ENCODE assay signal across 1 cellular context in the genomic region with DNA sequence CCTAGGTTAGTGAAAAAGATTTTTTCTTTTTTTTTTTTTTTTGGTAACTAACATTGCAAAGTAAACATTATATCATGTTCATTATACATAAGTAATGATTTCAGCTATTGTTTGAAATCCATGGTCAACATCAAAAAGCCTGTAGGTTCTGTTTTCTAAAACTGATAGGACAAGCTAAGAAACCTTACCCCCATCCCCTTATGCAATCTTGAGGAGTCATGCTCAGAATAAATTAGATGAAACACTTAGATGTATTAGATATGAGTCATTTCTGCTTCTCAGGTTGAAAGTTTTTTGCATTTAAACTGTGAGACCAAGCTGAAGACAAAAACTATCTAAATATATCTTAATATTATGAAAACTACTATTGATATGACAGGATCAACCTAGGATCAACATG.
TF ChIP-seq lines count a peak whose summit lies in the region.

No MANE protein-coding gene starts in this region.

TF ChIP-seq in IMR-90, 13 proteins besides CTCF, POLR2A, EP300 and RAD21 (continued from another document):
- TF ChIP-seq, protein P1, sequence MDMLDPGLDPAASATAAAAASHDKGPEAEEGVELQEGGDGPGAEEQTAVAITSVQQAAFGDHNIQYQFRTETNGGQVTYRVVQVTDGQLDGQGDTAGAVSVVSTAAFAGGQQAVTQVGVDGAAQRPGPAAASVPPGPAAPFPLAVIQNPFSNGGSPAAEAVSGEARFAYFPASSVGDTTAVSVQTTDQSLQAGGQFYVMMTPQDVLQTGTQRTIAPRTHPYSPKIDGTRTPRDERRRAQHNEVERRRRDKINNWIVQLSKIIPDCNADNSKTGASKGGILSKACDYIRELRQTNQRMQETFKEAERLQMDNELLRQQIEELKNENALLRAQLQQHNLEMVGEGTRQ (IDR thresholded peaks at IDR 0.05; ENCODE audit: low read depth, low read length) = no peak
- no peak for TF ChIP-seq RCOR1 (IDR thresholded peaks at IDR 0.05; ENCODE audit: insufficient replicate concordance, low read length)
- TF ChIP-seq CHD1 (IDR thresholded peaks at IDR 0.05; ENCODE audit: low read depth, low read length) = no peak
- TF ChIP-seq BHLHE40 (IDR thresholded peaks at IDR 0.05; ENCODE audit: low read depth, low read length) = no peak
- TF ChIP-seq RFX5 (IDR thresholded peaks at IDR 0.05; ENCODE audit: low read depth, low read length) = no peak
- TF ChIP-seq NFE2L2 (IDR thresholded peaks at IDR 0.05; ENCODE audit: low read depth, low read length) = no peak
- TF ChIP-seq SMC3 (IDR thresholded peaks at IDR 0.05; ENCODE audit: low read depth, low read length) = no peak
